Comparison of ENCODE assay signal across 8 cellular contexts in genomic region chr21:17679002-17679600, GRCh38.
DNase-seq lines count a peak whose midpoint lies in the region; ATAC-seq, FAIRE-seq and TF ChIP-seq lines count a peak whose summit lies in the region.

No MANE protein-coding gene starts in this region.

- peak; percentile 79 for DNase-seq in GM03348 (ENCODE audit: low spot score)
- peak; percentile 58 for DNase-seq in HTR-8/SVneo (ENCODE audit: insufficient read length, low spot score)
- peak; percentile 52 for DNase-seq in NT2/D1 (ENCODE audit: low read depth, low spot score)
- DNase-seq in cerebellar cortex (ENCODE audit: low spot score) = peak; percentile 57
- DNase-seq in left lobe of liver (ENCODE audit: low spot score) = no peak
- DNase-seq in type B pancreatic cell (ENCODE audit: extremely low spot score, unreplicated experiment) = no peak
- no peak for DNase-seq in stimulated activated CD4-positive, alpha-beta T cell treated with anti-CD3 and anti-CD28 coated beads, Interleukin-1b, Interleukin-23, amount 100 ng/mL, for 48 hours

- no peaks in the 10 kb centered on the region for H3K36me3 Mint-ChIP-seq in type B pancreatic cell

- TF ChIP-seq CTCF in type B pancreatic cell (conservative IDR thresholded peaks at IDR 0.05) = peak; percentile 93

- no peaks in the 10 kb centered on the region for H3K9me3 ChIP-seq in NT2/D1 (ENCODE audit: insufficient read depth, low read length)

- no peaks in the 10 kb centered on the region for H3K27me3 Mint-ChIP-seq in type B pancreatic cell

- H3K36me3 ChIP-seq in NT2/D1 (ENCODE audit: insufficient read depth, insufficient read length, low read length) = no peaks in the 10 kb centered on the region

- no peak overlapping the region for H3K27ac Mint-ChIP-seq in type B pancreatic cell

- ATAC-seq in GM21447 (IDR thresholded peaks at IDR 0.05; ENCODE audit: unreplicated experiment) = peak; percentile 85
- peak; percentile 100 for ATAC-seq in left lobe of liver

- peaks cover 5% of the 10 kb centered on the region for H3K4me1 Mint-ChIP-seq in type B pancreatic cell (ENCODE audit: unreplicated experiment)

- no peaks in the 10 kb centered on the region for H3K27me3 ChIP-seq in NT2/D1 (ENCODE audit: insufficient read depth, insufficient read length)

- H3K4me3 ChIP-seq in NT2/D1 (ENCODE audit: insufficient read length, low read depth) = no peak overlapping the region

- no peaks in the 10 kb centered on the region for H3K9me3 Mint-ChIP-seq in type B pancreatic cell

- H3K4me3 Mint-ChIP-seq in type B pancreatic cell = no peak overlapping the region

- H3K9ac ChIP-seq in NT2/D1 (ENCODE audit: insufficient read length, low read depth) = no peak overlapping the region

- no peaks in the 10 kb centered on the region for H3K4me1 ChIP-seq in NT2/D1 (ENCODE audit: insufficient read depth, insufficient read length)

- no peak for FAIRE-seq in HTR-8/SVneo (lab: Jason Lieb, UNC)

Comparison
In these comparisons a context has a peak if more than half of its experiments do, and no peak if none do; other contexts are left out.
1. DNase-seq: peak in GM03348 (single experiment), HTR-8/SVneo (single experiment), NT2/D1 (single experiment) and cerebellar cortex (single experiment); none in left lobe of liver (single experiment), type B pancreatic cell (single experiment) and stimulated activated CD4-positive, alpha-beta T cell treated with anti-CD3 and anti-CD28 coated beads, Interleukin-1b, Interleukin-23, amount 100 ng/mL, for 48 hours (single experiment).